Comparison of ENCODE assay signal across 15 cellular contexts in genomic region chr10:114389429-114389828, GRCh38. TPM values are rescaled to one million over a fixed set of nuclear protein-coding genes. Genes with fewer than 3 reads are reported as not detected.
DNase-seq lines count a peak whose midpoint lies in the region; FAIRE-seq and TF ChIP-seq lines count a peak whose summit lies in the region.
"Had no signal": no experiment of that assay in that cellular context is flagged by ENCODE, and none has a peak within 500 bp of the region (broad histone marks: within the 10 kb centered on the region; RNA-seq: fewer than 3 reads in every experiment).

No MANE protein-coding gene starts in this region.

- H3K4me3 Mint-ChIP-seq in activated CD4-positive, alpha-beta memory T cell treated with anti-CD3 and anti-CD28 coated beads for 36 hours, result no peak overlapping the region
- H3K4me3 Mint-ChIP-seq: WTC11 had no signal

- H4K20me1 ChIP-seq in PC-9 (ENCODE audit: insufficient read depth), result no peaks in the 10 kb centered on the region
- H4K20me1 ChIP-seq in endothelial cell of umbilical vein (replicated peaks; ENCODE audit: control insufficient read depth, extremely low read depth, insufficient read depth, low read length), result no peaks in the 10 kb centered on the region
- no peaks in the 10 kb centered on the region for H4K20me1 ChIP-seq in hepatocyte (ENCODE audit: insufficient read depth, poor library complexity, severe bottlenecking)
- H4K20me1 ChIP-seq: BLaER1 had no signal

- TF ChIP-seq CTCF in PC-9 (conservative IDR thresholded peaks at IDR 0.05) (no peak), endothelial cell of umbilical vein (IDR thresholded peaks at IDR 0.05; ENCODE audit: extremely low read depth in 1 of 2, insufficient read depth in 1 of 2, low read depth in 1 of 2, low read length in 2 of 2) (no peak), ovary (IDR thresholded peaks at IDR 0.05) (no peak), hepatocyte (IDR thresholded peaks at IDR 0.05; ENCODE audit: poor library complexity) (no peak)

- no peaks in the 10 kb centered on the region for H3K9me1 ChIP-seq in endothelial cell of umbilical vein (replicated peaks; ENCODE audit: control insufficient read depth, extremely low read depth, insufficient read depth, low read length)

- H3K36me3 Mint-ChIP-seq in activated CD4-positive, alpha-beta memory T cell treated with anti-CD3 and anti-CD28 coated beads for 36 hours, result no peaks in the 10 kb centered on the region
- H3K36me3 Mint-ChIP-seq: WTC11 had no signal

- H3K36me3 ChIP-seq in PC-9 (ENCODE audit: low read depth) (no peaks in the 10 kb centered on the region), endothelial cell of umbilical vein (ENCODE audit: control insufficient read depth in 2 of 2, extremely low read depth in 1 of 2, insufficient read depth in 2 of 2, low read length in 2 of 2) (no peaks in the 10 kb centered on the region), ovary (no peaks in the 10 kb centered on the region), hepatocyte (replicated peaks; ENCODE audit: insufficient read depth, low read depth) (no peaks in the 10 kb centered on the region)
- H3K36me3 ChIP-seq: BLaER1, heart left ventricle, SJCRH30, thoracic aorta had no signal

- peaks cover 7% of the 10 kb centered on the region for H3K4me1 Mint-ChIP-seq in activated CD4-positive, alpha-beta memory T cell treated with anti-CD3 and anti-CD28 coated beads for 36 hours (ENCODE audit: low read depth)

- no peak overlapping the region for H3K27ac Mint-ChIP-seq in activated CD4-positive, alpha-beta memory T cell treated with anti-CD3 and anti-CD28 coated beads for 36 hours
- H3K27ac Mint-ChIP-seq: WTC11 had no signal

- intact Hi-C loops in PC-9 (cut with micrococcal nuclease; ENCODE audit: unreplicated experiment) (loop anchor here (1.0 kb wide), 2 partner anchors 69 to 83 kb away; no protein-coding TSS in a partner anchor), endothelial cell of umbilical vein (cut with micrococcal nuclease) (loop anchor here (1.0 kb wide), 1 partner anchor 14 kb away; no protein-coding TSS in a partner anchor), ovary (cut with DNase I) (no loop called here)
- intact Hi-C loops in activated CD4-positive, alpha-beta memory T cell treated with anti-CD3 and anti-CD28 coated beads for 36 hours (cut with micrococcal nuclease), result no loop called here

- no peak overlapping the region for H2AFZ ChIP-seq in PC-9
- no peak overlapping the region for H2AFZ ChIP-seq in endothelial cell of umbilical vein (ENCODE audit: low read depth, low read length)
- no peak overlapping the region for H2AFZ ChIP-seq in hepatocyte

- FAIRE-seq in endothelial cell of umbilical vein (lab: Jason Lieb, UNC), result peak; percentile 95
- FAIRE-seq: colon had no signal

- DNase-seq in DMS79 (lab: John Stamatoyannopoulos, UW) (peak; percentile 9), PC-9 (peak; percentile 67 to 85), endothelial cell of umbilical vein (ENCODE audit: low read depth, low spot score) (peak; percentile 90), ovary (peak in 4 of 5 donors; percentile 63 to 70 (median 68)), GDM1 (lab: John Stamatoyannopoulos, UW) (no peak), AML-193 (lab: John Stamatoyannopoulos, UW) (no peak), hepatocyte (ENCODE audit: low spot score) (no peak)
- DNase-seq in activated CD4-positive, alpha-beta memory T cell treated with anti-CD3 and anti-CD28 coated beads for 36 hours, result no peak
- DNase-seq: heart left ventricle, NCI-H446, SJCRH30 had no signal

- peak overlapping the region; percentile 57 for H3K4me2 ChIP-seq in PC-9
- peak overlapping the region; percentile 22 for H3K4me2 ChIP-seq in endothelial cell of umbilical vein (ENCODE audit: insufficient read depth, low read length)
- no peak overlapping the region for H3K4me2 ChIP-seq in hepatocyte
- H3K4me2 ChIP-seq: BLaER1 had no signal

- no peaks in the 10 kb centered on the region for H3K9me3 ChIP-seq in PC-9 (ENCODE audit: insufficient read depth, low read depth)
- H3K9me3 ChIP-seq in endothelial cell of umbilical vein (replicated peaks; ENCODE audit: control insufficient read depth, insufficient read depth, low read length), result no peaks in the 10 kb centered on the region
- no peaks in the 10 kb centered on the region for H3K9me3 ChIP-seq in ovary
- no peaks in the 10 kb centered on the region for H3K9me3 ChIP-seq in hepatocyte (ENCODE audit: low read depth)
- H3K9me3 ChIP-seq: BLaER1, heart left ventricle, SJCRH30, thoracic aorta had no signal

- no peaks in the 10 kb centered on the region for H3K9me3 Mint-ChIP-seq in activated CD4-positive, alpha-beta memory T cell treated with anti-CD3 and anti-CD28 coated beads for 36 hours
- H3K9me3 Mint-ChIP-seq: WTC11 had no signal

- peaks cover 17% of the 10 kb centered on the region for H3K27me3 Mint-ChIP-seq in activated CD4-positive, alpha-beta memory T cell treated with anti-CD3 and anti-CD28 coated beads for 36 hours

- H3K4me1 ChIP-seq in PC-9 (replicated peaks; ENCODE audit: insufficient read depth) (peaks cover 32% of the 10 kb centered on the region), endothelial cell of umbilical vein (ENCODE audit: control insufficient read depth, extremely low read depth, insufficient read depth, low read length) (peaks cover 35% of the 10 kb centered on the region), ovary (ENCODE audit: insufficient read depth) (peaks cover 26% of the 10 kb centered on the region), hepatocyte (ENCODE audit: insufficient read depth) (no peaks in the 10 kb centered on the region)

- H3K79me2 ChIP-seq in PC-9 (ENCODE audit: low read depth), result peaks cover 22% of the 10 kb centered on the region
- H3K79me2 ChIP-seq in endothelial cell of umbilical vein (ENCODE audit: control insufficient read depth, insufficient read depth, low read length), result no peaks in the 10 kb centered on the region
- H3K79me2 ChIP-seq in hepatocyte, result no peaks in the 10 kb centered on the region

- no peaks in the 10 kb centered on the region for H3K9me2 ChIP-seq in PC-9 (ENCODE audit: insufficient read depth)
- H3K9me2 ChIP-seq in hepatocyte (replicated peaks; ENCODE audit: insufficient read depth), result no peaks in the 10 kb centered on the region

- H3F3A ChIP-seq in PC-9 (ENCODE audit: insufficient read depth, low read depth), result peaks cover 4% of the 10 kb centered on the region; the same call in 1 of the 2 replicates

- no peak overlapping the region for H3K27ac ChIP-seq in PC-9
- no peak overlapping the region for H3K27ac ChIP-seq in endothelial cell of umbilical vein (ENCODE audit: insufficient read depth, low read depth, low read length)
- no peak overlapping the region for H3K27ac ChIP-seq in ovary
- H3K27ac ChIP-seq in hepatocyte, result no peak overlapping the region
- H3K27ac ChIP-seq: BLaER1, heart left ventricle, SJCRH30, thoracic aorta had no signal

- 51 to 58% (median 55%) methylated on average over 5 of the region's 5 CpGs for WGBS in ovary, 3 donors
- WGBS in hepatocyte (ENCODE audit: low lambda C conversion rate, missing lambda C conversion rate), result 77% methylated on average over 5 of the region's 5 CpGs

- H3K9ac ChIP-seq in endothelial cell of umbilical vein (replicated peaks; ENCODE audit: extremely low read depth, insufficient read depth, low read length), result no peak overlapping the region
- H3K9ac ChIP-seq: BLaER1 had no signal

- H3K27me3 ChIP-seq in PC-9 (ENCODE audit: insufficient read depth, low read depth) (no peaks in the 10 kb centered on the region), endothelial cell of umbilical vein (ENCODE audit: control insufficient read depth in 2 of 2, insufficient read depth in 2 of 2, low read length in 2 of 2) (peaks cover 10% of the 10 kb centered on the region in 2 experiments), ovary (no peaks in the 10 kb centered on the region), hepatocyte (no peaks in the 10 kb centered on the region)
- H3K27me3 ChIP-seq: BLaER1, heart left ventricle, SJCRH30 had no signal

- CTCF ChIA-PET in PC-9 (lab: Charles Lee), result interaction anchor here (0.6 kb wide), 2 partner anchors 16 to 37 kb away, joined by 3 to 4 read pairs; no protein-coding TSS in a partner anchor
- CTCF ChIA-PET in endothelial cell of umbilical vein (lab: Charles Lee), result interaction anchor here (0.9 to 3.3 kb wide), 8 partner anchors 14 to 85 kb away, joined by 3 to 22 read pairs (median 4); no protein-coding TSS in a partner anchor
- CTCF ChIA-PET in activated CD4-positive, alpha-beta memory T cell treated with anti-CD3 and anti-CD28 coated beads for 36 hours (lab: Charles Lee), result interaction anchor here (1.0 kb wide), 1 partner anchor 85 kb away, joined by 3 read pairs; no protein-coding TSS in a partner anchor

- TF ChIP-seq POLR2A in endothelial cell of umbilical vein (IDR thresholded peaks at IDR 0.05; ENCODE audit: low read depth, low read length) (no peak), ovary (IDR thresholded peaks at IDR 0.05) (no peak)

- POLR2A ChIA-PET in PC-9 (lab: Charles Lee; ENCODE audit: unreplicated experiment) (interaction anchor here (0.8 kb wide), 1 partner anchor 14 kb away, joined by 4 read pairs; no protein-coding TSS in a partner anchor), endothelial cell of umbilical vein (lab: Charles Lee) (interaction anchor here (0.6 to 1.0 kb wide), 2 partner anchors 14 to 360 kb away, joined by 3 read pairs; no protein-coding TSS in a partner anchor)
- POLR2A ChIA-PET in activated CD4-positive, alpha-beta memory T cell treated with anti-CD3 and anti-CD28 coated beads for 36 hours (lab: Charles Lee), result no interaction called here

- H3K4me3 ChIP-seq in PC-9 (no peak overlapping the region), endothelial cell of umbilical vein (replicated peaks in 1 of 3; ENCODE audit: insufficient read depth in 1 of 3, low read depth in 1 of 3, low read length in 3 of 3) (no peak overlapping the region), ovary (no peak overlapping the region), hepatocyte (no peak overlapping the region)
- H3K4me3 ChIP-seq: BLaER1, heart left ventricle, SJCRH30, thoracic aorta had no signal

- TF ChIP-seq EP300 in ovary (IDR thresholded peaks at IDR 0.05), result no peak

- BruUV-seq in PC-9 (replicated peaks; lab: Mats Ljungman, UMichigan) (no TSS peak), endothelial cell of umbilical vein (replicated peaks; lab: Mats Ljungman, UMichigan) (no TSS peak)

- dilution Hi-C loops in endothelial cell of umbilical vein (cut with MboI; ENCODE audit: extremely low pct_ligation_motif_present, low sequenced_read_pairs), result no loop called here

RNA-seq across cellular contexts. Expression of gene AFAP1L2, which starts 14.9 kb away (rescaled TPM):
- total RNA-seq in PC-9 (2021) (35.4 and 39.9 TPM in 2 replicates), endothelial cell of umbilical vein (1.6 and 4.1 TPM in 2 replicates), ovary (10 to 100 TPM in 6 of 7 donors, 1 to 10 TPM in 1; 9.8 to 53.7 (median 25.3) TPM), hepatocyte (5.5 and 6.1 TPM in 2 replicates)
- polyA plus RNA-seq in endothelial cell of umbilical vein (0.53 and 0.90 TPM in 2 replicates), ovary (10 to 100 TPM; 18.7 to 19.5 TPM), hepatocyte (9.6 and 11.5 TPM in 2 replicates)
- 0.52 and 0.63 TPM in 2 replicates for polyA plus RNA-seq in endothelial cell of umbilical vein (2011; cell fraction: cytosol; rRNA removed)
- polyA plus RNA-seq in endothelial cell of umbilical vein (2011; cell fraction: nucleus; rRNA removed), result 2.1 and 2.2 TPM in 2 replicates
- polyA plus RNA-seq in endothelial cell of umbilical vein (2012), result 0.05 TPM in 2 replicates
- polyA minus RNA-seq in endothelial cell of umbilical vein, result 0.59 and 0.75 TPM in 2 replicates
- not detected for polyA minus RNA-seq in endothelial cell of umbilical vein (2011; cell fraction: cytosol; rRNA and poly(A)+ RNA removed)
- 0.91 and 1.2 TPM in 2 replicates for polyA minus RNA-seq in endothelial cell of umbilical vein (2011; cell fraction: nucleus; rRNA and poly(A)+ RNA removed)
- 1 to 10 TPM; 1.1 to 1.2 TPM for total RNA-seq in activated CD4-positive, alpha-beta memory T cell treated with anti-CD3 and anti-CD28 coated beads for 36 hours

Comparison
In these comparisons a context has a peak if more than half of its experiments do, and no peak if none do; other contexts are left out.
1. DNase-seq: peak in DMS79 (single experiment), PC-9 (2 of 2), endothelial cell of umbilical vein (single experiment) and ovary (4 of 5); none in GDM1 (single experiment), activated CD4-positive, alpha-beta memory T cell treated with anti-CD3 and anti-CD28 coated beads for 36 hours (single experiment), AML-193 (0 of 2) and hepatocyte (single experiment).
2. intact Hi-C loops: an anchor here in PC-9 (1.0 kb wide) and endothelial cell of umbilical vein (1.0 kb wide); none called in ovary and activated CD4-positive, alpha-beta memory T cell treated with anti-CD3 and anti-CD28 coated beads for 36 hours.